15 cellular contexts compared by ENCODE assay signal in genomic region chr6:88869263-88870023, GRCh38.
DNase-seq lines count a peak whose midpoint lies in the region; TF ChIP-seq lines count a peak whose summit lies in the region.
"Had no signal": no experiment of that assay in that cellular context is flagged by ENCODE, and none has a peak within 500 bp of the region (broad histone marks: within the 10 kb centered on the region; RNA-seq: fewer than 3 reads in every experiment).

No MANE protein-coding gene starts in this region.

- H3K4me3 Mint-ChIP-seq in MCF 10A (ENCODE audit: unreplicated experiment) = no peak overlapping the region
- no peak overlapping the region for H3K4me3 Mint-ChIP-seq in activated CD4-positive, alpha-beta T cell treated with anti-CD3 and anti-CD28 coated beads, Interleukin-2, amount 10 ng/mL, durations not matched to agents 24 days and 14 days
- H3K4me3 Mint-ChIP-seq: brain; CD4-positive, alpha-beta T cell had no signal

- CTCF ChIA-PET in MCF 10A (lab: Yijun Ruan, JAX) = interaction anchor here (0.5 to 4.8 kb wide), 19 partner anchors 8 to 1803 kb away, joined by 3 to 41 read pairs (median 4); no protein-coding TSS in a partner anchor

- no peaks in the 10 kb centered on the region for H3K9me3 Mint-ChIP-seq in MCF 10A (ENCODE audit: unreplicated experiment)
- no peaks in the 10 kb centered on the region for H3K9me3 Mint-ChIP-seq in activated CD4-positive, alpha-beta T cell treated with anti-CD3 and anti-CD28 coated beads, Interleukin-2, amount 10 ng/mL, durations not matched to agents 24 days and 14 days
- H3K9me3 Mint-ChIP-seq: brain; CD4-positive, alpha-beta T cell had no signal

- no peak overlapping the region for H3K27ac Mint-ChIP-seq in MCF 10A (ENCODE audit: low read depth, unreplicated experiment)
- no peak overlapping the region for H3K27ac Mint-ChIP-seq in activated CD4-positive, alpha-beta T cell treated with anti-CD3 and anti-CD28 coated beads, Interleukin-2, amount 10 ng/mL, durations not matched to agents 24 days and 14 days
- H3K27ac Mint-ChIP-seq: brain; CD4-positive, alpha-beta T cell had no signal

- no peak overlapping the region for H3K4me3 ChIP-seq in cardiac fibroblast (replicated peaks in 1 of 2; ENCODE audit: low read depth in 2 of 2, low read length in 2 of 2)
- H3K4me3 ChIP-seq: right atrium auricular region had no signal

- BruUV-seq in MCF 10A (replicated peaks; lab: Mats Ljungman, UMichigan) = no TSS peak

- DNase-seq in Daoy (ENCODE audit: low read depth) = peak; percentile 18
- peak; percentile 57 for DNase-seq in LHCN-M2 (ENCODE audit: low read depth)
- DNase-seq in cardiac fibroblast (ENCODE audit: low read depth in 2 of 2) = peak; percentile 7 to 43
- peak; percentile 39 for DNase-seq in myocyte (ENCODE audit: low read depth)
- no peak for DNase-seq in MCF 10A (ENCODE audit: unreplicated experiment)
- DNase-seq in stimulated activated CD4-positive, alpha-beta T cell treated with anti-CD3 and anti-CD28 coated beads, Interleukin-2, amount 100 ng/mL, for 48 hours = no peak
- no peak for DNase-seq in activated CD4-positive, alpha-beta T cell treated with anti-CD3 and anti-CD28 coated beads, Interleukin-2, amount 10 ng/mL, durations not matched to agents 24 days and 14 days
- DNase-seq: activated gamma-delta T cell; CD4-positive, alpha-beta T cell; MV-4-11; NCI-H524 treated with DMSO at 0.1 percent for 48 hours; stimulated activated naive CD4-positive, alpha-beta T cell treated with Interleukin-2 at 50 U/mL for 16 hours; T1000 had no signal

- H3K27me3 Mint-ChIP-seq in MCF 10A (ENCODE audit: insufficient read depth, unreplicated experiment) = no peaks in the 10 kb centered on the region
- no peaks in the 10 kb centered on the region for H3K27me3 Mint-ChIP-seq in activated CD4-positive, alpha-beta T cell treated with anti-CD3 and anti-CD28 coated beads, Interleukin-2, amount 10 ng/mL, durations not matched to agents 24 days and 14 days
- H3K27me3 Mint-ChIP-seq: brain; CD4-positive, alpha-beta T cell had no signal

- TF ChIP-seq CTCF in cardiac fibroblast (IDR thresholded peaks at IDR 0.05; ENCODE audit: low read depth, low read length) = no peak
- no peak for TF ChIP-seq CTCF in MCF 10A (IDR thresholded peaks at IDR 0.05; ENCODE audit: unreplicated experiment)

- H3K4me1 Mint-ChIP-seq in MCF 10A (ENCODE audit: insufficient read depth, unreplicated experiment) = peaks cover 11% of the 10 kb centered on the region
- H3K4me1 Mint-ChIP-seq in activated CD4-positive, alpha-beta T cell treated with anti-CD3 and anti-CD28 coated beads, Interleukin-2, amount 10 ng/mL, durations not matched to agents 24 days and 14 days = peaks cover 30% of the 10 kb centered on the region

- no peaks in the 10 kb centered on the region for H3K36me3 Mint-ChIP-seq in MCF 10A (ENCODE audit: insufficient read depth, unreplicated experiment)
- H3K36me3 Mint-ChIP-seq in activated CD4-positive, alpha-beta T cell treated with anti-CD3 and anti-CD28 coated beads, Interleukin-2, amount 10 ng/mL, durations not matched to agents 24 days and 14 days (ENCODE audit: low read depth) = peaks cover 4% of the 10 kb centered on the region
- H3K36me3 Mint-ChIP-seq: brain had no signal

- intact Hi-C loops in MCF 10A (cut with micrococcal nuclease) = loop anchor here (1.0 to 5.0 kb wide), 5 partner anchors 89 to 1477 kb away; no protein-coding TSS in a partner anchor
- intact Hi-C loops in activated CD4-positive, alpha-beta T cell treated with anti-CD3 and anti-CD28 coated beads, Interleukin-2, amount 10 ng/mL, durations not matched to agents 24 days and 14 days (cut with micrococcal nuclease) = loop anchor here (1.0 to 10.0 kb wide), 5 partner anchors 89 to 1802 kb away; no protein-coding TSS in a partner anchor

- POLR2A ChIA-PET in MCF 10A (lab: Yijun Ruan, JAX) = no interaction called here

Comparison
In these comparisons a context has a peak if more than half of its experiments do, and no peak if none do; other contexts are left out.
1. DNase-seq: peak in Daoy (single experiment), LHCN-M2 (single experiment), cardiac fibroblast (2 of 2) and myocyte (single experiment); none in MCF 10A (single experiment), stimulated activated CD4-positive, alpha-beta T cell treated with anti-CD3 and anti-CD28 coated beads, Interleukin-2, amount 100 ng/mL, for 48 hours (0 of 2) and activated CD4-positive, alpha-beta T cell treated with anti-CD3 and anti-CD28 coated beads, Interleukin-2, amount 10 ng/mL, durations not matched to agents 24 days and 14 days (single experiment).